Comparison of ENCODE assay signal across 14 cellular contexts in genomic region chr4:2182981-2183380, GRCh38.
"Had no signal": no experiment of that assay in that cellular context is flagged by ENCODE, and none has a peak within 500 bp of the region (broad histone marks: within the 10 kb centered on the region; RNA-seq: fewer than 3 reads in every experiment).

No MANE protein-coding gene starts in this region.

- H3K4me3 ChIP-seq: ascending aorta, cardiac muscle cell, esophagus muscularis mucosa, thyroid gland had no signal

- H3K27ac ChIP-seq: ascending aorta, cardiac muscle cell, esophagus muscularis mucosa, thyroid gland had no signal

- ATAC-seq: activated naive CD8-positive, alpha-beta T cell treated with anti-CD3 and anti-CD28 coated beads, Interleukin-2, amount 50 U/mL, for 24 hours; activated T-helper 17 cell treated with anti-CD3 and anti-CD28 coated beads, Interleukin-2, amount 50 U/mL, for 72 hours; stimulated activated memory B cell treated with anti-CD40 and anti-IgM and Interleukin-4, amounts not matched to agents 10 μg/mL and 1 μg/mL and 100 μg/mL, for 72 hours had no signal

- DNase-seq: activated CD4-positive, CD25-positive, alpha-beta regulatory T cell treated with anti-CD3 and anti-CD28 coated beads, Interleukin-2, amount 50 U/mL, for 72 hours; activated naive CD4-positive, alpha-beta T cell treated with anti-CD3 and anti-CD28 coated beads for 36 hours; activated naive CD8-positive, alpha-beta T cell treated with anti-CD3 and anti-CD28 coated beads, Interleukin-2, amount 50 U/mL, for 24 hours; activated T-cell treated with anti-CD3 and anti-CD28 coated beads for 4 hours; head of caudate nucleus; nucleus accumbens; stimulated activated CD4-positive, alpha-beta T cell treated with anti-CD3 and anti-CD28 coated beads, Interleukin-2, amount 100 ng/mL, for 48 hours; T-helper 9 cell; thyroid gland had no signal
